24 cellular contexts compared by ENCODE assay signal in genomic region chr10:131673396-131673795, GRCh38.
"Had no signal": no experiment of that assay in that cellular context is flagged by ENCODE, and none has a peak within 500 bp of the region (broad histone marks: within the 10 kb centered on the region; RNA-seq: fewer than 3 reads in every experiment).

No MANE protein-coding gene starts in this region.

- H3K9ac ChIP-seq: KMS-11 had no signal

- H3K4me1 ChIP-seq: SJSA1 had no signal

- H3K27me3 ChIP-seq: SJSA1 had no signal

- ATAC-seq: K562 had no signal

- H3K27ac ChIP-seq: HL-60, KMS-11, SJSA1, SK-N-MC had no signal

- H3K4me3 ChIP-seq: K562, SJSA1, SK-N-MC had no signal

- H3K4me2 ChIP-seq: KMS-11 had no signal

- FAIRE-seq: HTR-8/SVneo, K562, RCC 7860 had no signal

- H3K36me3 ChIP-seq: SJSA1 had no signal

- DNase-seq: Kasumi-1, MM.1S, NCI-H1092 treated with DMSO at 0.1 percent for 48 hours, NCI-H1436, NCI-H187, NCI-H2029, NCI-H2081 treated with DMSO at 0.1 percent for 48 hours, NCI-H2171, NCI-H226, NCI-H446, NCI-H510A, NCI-H524 treated with DMSO at 0.1 percent for 48 hours, NCI-H69, NCI-H774, Right ventricle myocardium superior, RPMI8226, SIG-M5 had no signal
